ENCODE assay signal across 9 cellular contexts in genomic region chr16:69311533-69312388, GRCh38. TPM values are rescaled to one million over a fixed set of nuclear protein-coding genes. Genes with fewer than 3 reads are reported as not detected.
DNase-seq lines count a peak whose midpoint lies in the region; ATAC-seq, FAIRE-seq and TF ChIP-seq lines count a peak whose summit lies in the region.
"Had no signal": no experiment of that assay in that cellular context is flagged by ENCODE, and none has a peak within 500 bp of the region (broad histone marks: within the 10 kb centered on the region; RNA-seq: fewer than 3 reads in every experiment).

No MANE protein-coding gene starts in this region.

- H3K36me3 Mint-ChIP-seq in T-helper 17 cell (ENCODE audit: low read depth), result peaks cover 6% of the 10 kb centered on the region
- peaks cover 27% of the 10 kb centered on the region for H3K36me3 Mint-ChIP-seq in stimulated activated naive CD8-positive, alpha-beta T cell treated with anti-CD3 and anti-CD28 coated beads, Interleukin-15, Interleukin-2, amounts not matched to agents 100 ng/mL and 50 ng/mL, for 24 hours (ENCODE audit: low read depth)

- DNase-seq in D721Med (ENCODE audit: insufficient read length, low spot score), result no peak
- DNase-seq in T-helper 17 cell, result peak in 2 of 3 donors; percentile 21 to 31
- peak; percentile 53 for DNase-seq in colonic mucosa
- DNase-seq in lower leg skin (ENCODE audit: low spot score in 2 of 2), result peak in 1 of 2 donors; percentile 87
- no peak for DNase-seq in dedifferentiated amniotic fluid mesenchymal stem cell (ENCODE audit: extremely low spot score)

- H3K9me3 ChIP-seq in T-helper 17 cell (ENCODE audit: control insufficient read depth, low read length, poor library complexity, severe bottlenecking) (no peaks in the 10 kb centered on the region), colonic mucosa (no peaks in the 10 kb centered on the region)

- ATAC-seq in GM19438 (IDR thresholded peaks at IDR 0.05; ENCODE audit: low read depth, unreplicated experiment), result peak; percentile 51
- peak; percentile 45 for ATAC-seq in HG03442 (IDR thresholded peaks at IDR 0.05; ENCODE audit: unreplicated experiment)
- peak; percentile 37 for ATAC-seq in T-helper 17 cell

- H3K4me3 ChIP-seq in colonic mucosa (peak overlapping the region; percentile 96), lower leg skin (ENCODE audit: low read depth, poor library complexity, severe bottlenecking) (peak overlapping the region; percentile 74)

- TF ChIP-seq POLR2A in lower leg skin (IDR thresholded peaks at IDR 0.05), result no peak

- H3K27me3 ChIP-seq in colonic mucosa, result no peaks in the 10 kb centered on the region

- peak; percentile 1 for TF ChIP-seq CTCF in D721Med (IDR thresholded peaks at IDR 0.05; ENCODE audit: insufficient read depth, missing control alignments)
- TF ChIP-seq CTCF in colonic mucosa (IDR thresholded peaks at IDR 0.05), result no peak
- no peak for TF ChIP-seq CTCF in lower leg skin (IDR thresholded peaks at IDR 0.05)

- peaks cover 22% of the 10 kb centered on the region for H3K4me1 Mint-ChIP-seq in T-helper 17 cell
- peaks cover 23% of the 10 kb centered on the region for H3K4me1 Mint-ChIP-seq in stimulated activated naive CD8-positive, alpha-beta T cell treated with anti-CD3 and anti-CD28 coated beads, Interleukin-15, Interleukin-2, amounts not matched to agents 100 ng/mL and 50 ng/mL, for 24 hours (ENCODE audit: low read depth)

- no peak for FAIRE-seq in D721Med (lab: Jason Lieb, UNC)

- H3K27me3 Mint-ChIP-seq in T-helper 17 cell, result no peaks in the 10 kb centered on the region
- no peaks in the 10 kb centered on the region for H3K27me3 Mint-ChIP-seq in stimulated activated naive CD8-positive, alpha-beta T cell treated with anti-CD3 and anti-CD28 coated beads, Interleukin-15, Interleukin-2, amounts not matched to agents 100 ng/mL and 50 ng/mL, for 24 hours

- peaks cover 7% of the 10 kb centered on the region for H3K36me3 ChIP-seq in colonic mucosa

- H3K27ac Mint-ChIP-seq in T-helper 17 cell, result peak overlapping the region; percentile 98
- H3K27ac Mint-ChIP-seq in stimulated activated naive CD8-positive, alpha-beta T cell treated with anti-CD3 and anti-CD28 coated beads, Interleukin-15, Interleukin-2, amounts not matched to agents 100 ng/mL and 50 ng/mL, for 24 hours, result peak overlapping the region; percentile 94

- H3K9ac ChIP-seq in colonic mucosa (ENCODE audit: low read depth in 2 of 2, low read length in 2 of 2), result peak overlapping the region; percentile 76 to 87

- H3K27ac ChIP-seq in colonic mucosa, result peak overlapping the region; percentile 90

- peaks cover 5% of the 10 kb centered on the region for H3K4me1 ChIP-seq in colonic mucosa

- H3K9me3 Mint-ChIP-seq in stimulated activated naive CD8-positive, alpha-beta T cell treated with anti-CD3 and anti-CD28 coated beads, Interleukin-15, Interleukin-2, amounts not matched to agents 100 ng/mL and 50 ng/mL, for 24 hours, result no peaks in the 10 kb centered on the region

- 2 to 3% methylated on average over 28 to 30 of the region's 59 CpGs for WGBS in lower leg skin, 2 donors

- peak overlapping the region; percentile 99 for H3K4me3 Mint-ChIP-seq in T-helper 17 cell
- H3K4me3 Mint-ChIP-seq in stimulated activated naive CD8-positive, alpha-beta T cell treated with anti-CD3 and anti-CD28 coated beads, Interleukin-15, Interleukin-2, amounts not matched to agents 100 ng/mL and 50 ng/mL, for 24 hours, result peak overlapping the region; percentile 98

- intact Hi-C loops in colonic mucosa (cut with DNase I), result loop anchor here (10.0 kb wide), 1 partner anchor 63 kb away; no protein-coding TSS in a partner anchor
- intact Hi-C loops in lower leg skin (cut with DNase I; ENCODE audit: low total_unique reads), result no loop called here

RNA-seq across cellular contexts. Expression of gene VPS4A, which starts 0.6 kb away (rescaled TPM):
- total RNA-seq in T-helper 17 cell, result 10 to 100 TPM; 43.8 to 53.7 TPM
- total RNA-seq in colonic mucosa, result 10 to 100 TPM; 32.0 to 33.6 TPM
- 10 to 100 TPM; 34.8 to 57.5 (median 35.6) TPM for total RNA-seq in lower leg skin

RNA-seq across cellular contexts. Expression of gene PDF, which starts 18.6 kb away (rescaled TPM):
- 1 to 10 TPM; 4.1 to 4.3 TPM for total RNA-seq in T-helper 17 cell
- 10 to 100 TPM; 13.2 to 35.1 TPM for total RNA-seq in colonic mucosa
- total RNA-seq in lower leg skin, result 10 to 100 TPM; 17.7 to 20.1 (median 18.1) TPM

RNA-seq across cellular contexts. Expression of gene COG8, which starts 27.6 kb away (rescaled TPM):
- total RNA-seq in T-helper 17 cell (10 to 100 TPM; 21.7 to 22.8 TPM), colonic mucosa (10 to 100 TPM; 28.4 to 44.5 TPM), lower leg skin (10 to 100 TPM; 40.8 to 57.8 (median 47.6) TPM)

RNA-seq across cellular contexts. Expression of gene NIP7, which starts 27.8 kb away (rescaled TPM):
- total RNA-seq in T-helper 17 cell (10 to 100 TPM; 28.5 to 29.7 TPM), colonic mucosa (10 to 100 TPM; 22.0 to 23.7 TPM), lower leg skin (10 to 100 TPM; 11.0 to 13.8 (median 12.7) TPM)

RNA-seq across cellular contexts. Expression of gene TMED6, which starts 39.8 kb away (rescaled TPM):
- total RNA-seq in T-helper 17 cell, result under 1 TPM in 1 of 2 donors, not detected in 1; 0.75 TPM
- 1 to 10 TPM; 3.6 to 6.0 TPM for total RNA-seq in colonic mucosa
- not detected for total RNA-seq in lower leg skin
- total RNA-seq: dermis microvascular lymphatic vessel endothelial cell had no signal

Comparison
In these comparisons a context has a peak if more than half of its experiments do, and no peak if none do; other contexts are left out.
1. DNase-seq: peak in T-helper 17 cell (2 of 3) and colonic mucosa (single experiment); none in D721Med (single experiment) and dedifferentiated amniotic fluid mesenchymal stem cell (single experiment).
2. Peak in every context shown above with its lines, with median percentiles within 50 percentile points of each other: ATAC-seq.